13 cellular contexts compared by ENCODE assay signal in genomic region chr19:53553159-53553558, GRCh38. TPM values are rescaled to one million over a fixed set of nuclear protein-coding genes. Genes with fewer than 3 reads are reported as not detected.
DNase-seq lines count a peak whose midpoint lies in the region; ATAC-seq, FAIRE-seq and TF ChIP-seq lines count a peak whose summit lies in the region.
"Had no signal": no experiment of that assay in that cellular context is flagged by ENCODE, and none has a peak within 500 bp of the region (broad histone marks: within the 10 kb centered on the region; RNA-seq: fewer than 3 reads in every experiment).

No MANE protein-coding gene starts in this region.

- H3K4me1 ChIP-seq in SK-N-SH (ENCODE audit: control insufficient read depth in 1 of 2, insufficient read depth in 2 of 2, low read depth in 1 of 2, low read length in 1 of 2) (no peaks in the 10 kb centered on the region; a peak in 1 of 4 replicates), OCI-LY1 (ENCODE audit: insufficient read depth, low read length, severe bottlenecking) (peaks cover 16% of the 10 kb centered on the region), skeletal muscle satellite cell (ENCODE audit: control insufficient read depth, insufficient read depth, low read length) (peaks cover 17% of the 10 kb centered on the region)
- H3K4me1 ChIP-seq: A549 had no signal

- H4K20me1 ChIP-seq in SK-N-SH (ENCODE audit: insufficient read depth) (no peaks in the 10 kb centered on the region), OCI-LY1 (ENCODE audit: insufficient read depth, low read length) (no peaks in the 10 kb centered on the region)

- H3K36me3 ChIP-seq in SK-N-SH (replicated peaks in 1 of 2; ENCODE audit: control insufficient read depth in 1 of 2, insufficient read depth in 2 of 2, low read length in 1 of 2) (no peaks in the 10 kb centered on the region), OCI-LY1 (ENCODE audit: insufficient read depth, low read length) (peaks cover 13% of the 10 kb centered on the region), bronchial epithelial cell (ENCODE audit: control insufficient read depth, insufficient read depth, low read length) (no peaks in the 10 kb centered on the region), skeletal muscle satellite cell (ENCODE audit: insufficient read depth, low read length) (peaks cover 5% of the 10 kb centered on the region)

- no peaks in the 10 kb centered on the region for H3K9me2 ChIP-seq in SK-N-SH
- H3K9me2 ChIP-seq in OCI-LY1 (ENCODE audit: low read depth, low read length), result no peaks in the 10 kb centered on the region

- H2AFZ ChIP-seq in SK-N-SH (ENCODE audit: low read depth) (peak overlapping the region; percentile 83; the same call in 1 of the 2 replicates), OCI-LY1 (ENCODE audit: low read length) (no peak overlapping the region)

- H3K79me2 ChIP-seq in SK-N-SH (ENCODE audit: insufficient read depth) (no peaks in the 10 kb centered on the region), OCI-LY1 (ENCODE audit: insufficient read depth, low read length) (no peaks in the 10 kb centered on the region; the same call in 1 of the 2 replicates)

- POLR2A ChIA-PET in SK-N-SH (lab: Yijun Ruan, JAX), result no interaction called here

- no peak for TF ChIP-seq RAD21 in SK-N-SH (IDR thresholded peaks at IDR 0.05; ENCODE audit: low read length)

- H3K27ac ChIP-seq in SK-N-SH (ENCODE audit: low read depth in 2 of 2, low read length in 1 of 2) (no peak overlapping the region), OCI-LY1 (ENCODE audit: low read depth, low read length, poor library complexity, severe bottlenecking) (peak overlapping the region; percentile 45)
- H3K27ac ChIP-seq: A549 had no signal

- WGBS in SK-N-SH (ENCODE audit: low lambda C conversion rate), result 92% methylated on average over 2 of the region's 2 CpGs

- H3K27me3 ChIP-seq in SK-N-SH (ENCODE audit: insufficient read depth), result no peaks in the 10 kb centered on the region
- H3K27me3 ChIP-seq in OCI-LY1 (ENCODE audit: insufficient read depth, low read length), result no peaks in the 10 kb centered on the region
- no peaks in the 10 kb centered on the region for H3K27me3 ChIP-seq in bronchial epithelial cell (ENCODE audit: control insufficient read depth, insufficient read depth, low read length)
- H3K27me3 ChIP-seq in skeletal muscle satellite cell (ENCODE audit: control insufficient read depth, insufficient read depth, low read length), result no peaks in the 10 kb centered on the region

- CTCF ChIA-PET in SK-N-SH (lab: Yijun Ruan, JAX), result no interaction called here

- H3K4me2 ChIP-seq in SK-N-SH (no peak overlapping the region), OCI-LY1 (ENCODE audit: low read length) (peak overlapping the region; percentile 78), skeletal muscle satellite cell (ENCODE audit: low read length) (no peak overlapping the region)
- H3K4me2 ChIP-seq: A549 had no signal

- TF ChIP-seq EP300 in SK-N-SH (IDR thresholded peaks at IDR 0.05; ENCODE audit: borderline replicate concordance in 1 of 2, low read depth in 1 of 2, low read length in 1 of 2), result no peak

- H3K9ac ChIP-seq in SK-N-SH, result no peak overlapping the region
- H3K9ac ChIP-seq in OCI-LY1 (ENCODE audit: low read length), result peak overlapping the region; percentile 85; the same call in 1 of the 2 replicates
- H3K9ac ChIP-seq in skeletal muscle satellite cell (ENCODE audit: low read depth, low read length), result peak overlapping the region; percentile 94

- H3K4me3 ChIP-seq in SK-N-SH (ENCODE audit: low read depth in 2 of 2, low read length in 1 of 2) (peak overlapping the region in 1 of 2 experiments; percentile 60; a peak in 1 of 4 replicates), OCI-LY1 (ENCODE audit: low read depth, low read length, poor library complexity, severe bottlenecking) (peak overlapping the region; percentile 92), bronchial epithelial cell (ENCODE audit: low read depth, low read length) (no peak overlapping the region), skeletal muscle satellite cell (ENCODE audit: low read length) (no peak overlapping the region)
- H3K4me3 ChIP-seq: A549 had no signal

- DNase-seq in SK-N-SH, result no peak
- DNase-seq in bronchial epithelial cell (ENCODE audit: low read depth), result peak; percentile 22
- no peak for DNase-seq in HTR-8/SVneo (ENCODE audit: insufficient read length, low spot score)
- DNase-seq in hippocampal formation (lab: John Stamatoyannopoulos, UW), result no peak
- DNase-seq: effector CD4-positive, alpha-beta T cell; EL; NCI-H446 treated with DMSO at 0.1 percent for 48 hours; stimulated activated CD4-positive, alpha-beta T cell treated with anti-CD3 and anti-CD28 coated beads, Interleukin-4, amount 100 ng/mL, for 1 hour had no signal

- FAIRE-seq in bronchial epithelial cell (lab: Jason Lieb, UNC) (no peak), HTR-8/SVneo (lab: Jason Lieb, UNC) (no peak)

- ATAC-seq in SK-N-SH treated with all-trans-retinoic acid at 6 μM for 48 hours (no peak), HG02852 (IDR thresholded peaks at IDR 0.05; ENCODE audit: unreplicated experiment) (no peak)

- TF ChIP-seq CTCF in SK-N-SH (IDR thresholded peaks at IDR 0.05), result no peak
- no peak for TF ChIP-seq CTCF in OCI-LY1 (IDR thresholded peaks at IDR 0.05; ENCODE audit: low read length)
- TF ChIP-seq CTCF in bronchial epithelial cell (IDR thresholded peaks at IDR 0.05; ENCODE audit: insufficient read depth, low read length, severe bottlenecking), result no peak

- H3K9me3 ChIP-seq in SK-N-SH, result no peaks in the 10 kb centered on the region
- no peaks in the 10 kb centered on the region for H3K9me3 ChIP-seq in OCI-LY1 (ENCODE audit: low read length)
- no peaks in the 10 kb centered on the region for H3K9me3 ChIP-seq in skeletal muscle satellite cell (replicated peaks; ENCODE audit: low read length)

- H3F3A ChIP-seq in SK-N-SH (replicated peaks; ENCODE audit: insufficient read depth) (peaks cover 5% of the 10 kb centered on the region), OCI-LY1 (ENCODE audit: insufficient read depth, low read length) (no peaks in the 10 kb centered on the region)

TF ChIP-seq in SK-N-SH, 30 proteins besides CTCF, POLR2A, EP300 and RAD21:
- TF ChIP-seq RCOR1 (IDR thresholded peaks at IDR 0.05; ENCODE audit: low read length), result no peak
- no peak for TF ChIP-seq FOSL2 (IDR thresholded peaks at IDR 0.05; ENCODE audit: borderline replicate concordance, low read depth)
- TF ChIP-seq NFIC (IDR thresholded peaks at IDR 0.05; ENCODE audit: borderline replicate concordance), result no peak
- TF ChIP-seq USF1 (IDR thresholded peaks at IDR 0.05; ENCODE audit: borderline replicate concordance, low read depth), result no peak
- no peak for TF ChIP-seq EZH2phosphoT487 (IDR thresholded peaks at IDR 0.05; ENCODE audit: borderline replicate concordance, low read depth)
- TF ChIP-seq CHD2 (IDR thresholded peaks at IDR 0.05; ENCODE audit: low read length, partially characterized antibody), result no peak
- TF ChIP-seq PBX3 (IDR thresholded peaks at IDR 0.05), result no peak

TF ChIP-seq in SK-N-SH treated with all-trans-retinoic acid at 6 μM for 48 hours, 23 proteins besides CTCF, POLR2A, EP300 and RAD21:
- TF ChIP-seq ZNF565 (CRISPR knock-in tag; conservative IDR thresholded peaks at IDR 0.05; ENCODE audit: low read depth), result no peak
- no peak for TF ChIP-seq SNAI2 (CRISPR knock-in tag; IDR thresholded peaks at IDR 0.05)
- no peak for TF ChIP-seq BACH2 (CRISPR knock-in tag; IDR thresholded peaks at IDR 0.05; ENCODE audit: borderline replicate concordance)
- TF ChIP-seq CREB5 (CRISPR knock-in tag; IDR thresholded peaks at IDR 0.05; ENCODE audit: low read depth), result no peak
TF ChIP-seq in SK-N-SH treated with all-trans-retinoic acid at 6 μM for 48 hours: peak in this region for 0.

RNA-seq across cellular contexts. Expression of gene ZNF331, which starts 15.2 kb away (rescaled TPM):
- polyA plus RNA-seq in SK-N-SH (2012; rRNA removed), result 7.2 and 8.9 TPM in 2 replicates
- 3.0 and 4.2 TPM in 2 replicates for polyA plus RNA-seq in SK-N-SH (2012; cell fraction: cytosol; rRNA removed)
- 41.5 and 46.1 TPM in 2 replicates for polyA plus RNA-seq in SK-N-SH (2012; cell fraction: nucleus; rRNA removed)
- total RNA-seq in bronchial epithelial cell, result 6.4 and 6.8 TPM in 2 replicates
- 6.6 and 7.4 TPM in 2 replicates for total RNA-seq in skeletal muscle satellite cell (2012; rRNA removed)
